In genomic region chr13:33696530-33696929, GRCh38 we compare ENCODE assay signal across 22 cellular contexts.
DNase-seq lines count a peak whose midpoint lies in the region; ATAC-seq and TF ChIP-seq lines count a peak whose summit lies in the region.
"Had no signal": no experiment of that assay in that cellular context is flagged by ENCODE, and none has a peak within 500 bp of the region (broad histone marks: within the 10 kb centered on the region; RNA-seq: fewer than 3 reads in every experiment).

No MANE protein-coding gene starts in this region.

- no peak for ATAC-seq in HG03045 (IDR thresholded peaks at IDR 0.05; ENCODE audit: unreplicated experiment)
- ATAC-seq: GM12878, GM23338, K562 had no signal

- H3K4ac ChIP-seq in mesenchymal stem cell (ENCODE audit: low read depth in 1 of 2, low read length in 2 of 2) = no peak overlapping the region

- POLR2A ChIA-PET in PC-9 (lab: Charles Lee; ENCODE audit: unreplicated experiment) = no interaction called here

- no peak overlapping the region for H2AK5ac ChIP-seq in mesenchymal stem cell (ENCODE audit: low read length, severe bottlenecking)

- H3F3A ChIP-seq in PC-9 (ENCODE audit: insufficient read depth, low read depth) = peaks cover 30% of the 10 kb centered on the region

- H3K4me3 Mint-ChIP-seq in activated T-helper 2 cell treated with anti-CD3 and anti-CD28 coated beads, Interferon-gamma antibody, Interleukin-2, Interleukin-4, amounts not matched to agents 10 μg/mL and 5 μg/mL and 100 μg/mL, durations not matched to agents 14 hours and 24 hours and 36 hours (ENCODE audit: low read depth) = no peak overlapping the region
- no peak overlapping the region for H3K4me3 Mint-ChIP-seq in osteocyte (ENCODE audit: unreplicated experiment)
- H3K4me3 Mint-ChIP-seq: CD4-positive, CD25-positive, alpha-beta regulatory T cell; GM23338 had no signal

- H3K23ac ChIP-seq in mesenchymal stem cell (ENCODE audit: low read length in 2 of 2) = no peak overlapping the region

- no peaks in the 10 kb centered on the region for H4K20me1 ChIP-seq in PC-9 (ENCODE audit: insufficient read depth)

- no peak overlapping the region for H4K91ac ChIP-seq in mesenchymal stem cell (ENCODE audit: low read length)

- H2AFZ ChIP-seq in PC-9 (no peak overlapping the region), mesenchymal stem cell (ENCODE audit: low read depth, low read length) (no peak overlapping the region)
- H2AFZ ChIP-seq: GM23338 had no signal

- H3K9me3 ChIP-seq in PC-9 (ENCODE audit: insufficient read depth, low read depth) (peaks cover 8% of the 10 kb centered on the region; the same call in 1 of the 2 replicates), BE2C (no peaks in the 10 kb centered on the region), mesenchymal stem cell (ENCODE audit: control insufficient read depth, low read length) (no peaks in the 10 kb centered on the region)
- H3K9me3 ChIP-seq: HAP-1, Peyer's patch had no signal

- no peaks in the 10 kb centered on the region for H3K9me3 Mint-ChIP-seq in activated T-helper 2 cell treated with anti-CD3 and anti-CD28 coated beads, Interferon-gamma antibody, Interleukin-2, Interleukin-4, amounts not matched to agents 10 μg/mL and 5 μg/mL and 100 μg/mL, durations not matched to agents 14 hours and 24 hours and 36 hours
- H3K9me3 Mint-ChIP-seq in osteocyte (ENCODE audit: unreplicated experiment) = no peaks in the 10 kb centered on the region

- WGBS in mesenchymal stem cell = 100% methylated on average over 1 of the region's 1 CpG

- peaks cover 39% of the 10 kb centered on the region for H3K4me1 ChIP-seq in PC-9 (replicated peaks; ENCODE audit: insufficient read depth)
- no peaks in the 10 kb centered on the region for H3K4me1 ChIP-seq in BE2C
- H3K4me1 ChIP-seq in mesenchymal stem cell (ENCODE audit: control insufficient read depth, insufficient read depth, low read depth, low read length) = peaks cover 3% of the 10 kb centered on the region
- H3K4me1 ChIP-seq: HAP-1, Peyer's patch had no signal

- H3K14ac ChIP-seq in mesenchymal stem cell (ENCODE audit: low read length in 2 of 2) = no peak overlapping the region

- H3K27ac ChIP-seq in PC-9 (peak overlapping the region; percentile 81; the same call in 1 of the 2 replicates), mesenchymal stem cell (ENCODE audit: low read length, poor library complexity, severe bottlenecking) (no peak overlapping the region)
- H3K27ac ChIP-seq: HL-60, Peyer's patch had no signal

- H3K4me1 Mint-ChIP-seq in activated T-helper 2 cell treated with anti-CD3 and anti-CD28 coated beads, Interferon-gamma antibody, Interleukin-2, Interleukin-4, amounts not matched to agents 10 μg/mL and 5 μg/mL and 100 μg/mL, durations not matched to agents 14 hours and 24 hours and 36 hours (ENCODE audit: low read depth) = peaks cover 8% of the 10 kb centered on the region
- peaks cover 24% of the 10 kb centered on the region for H3K4me1 Mint-ChIP-seq in osteocyte (ENCODE audit: unreplicated experiment)
- H3K4me1 Mint-ChIP-seq: CD4-positive, CD25-positive, alpha-beta regulatory T cell; GM23338 had no signal

- H3K4me3 ChIP-seq in PC-9 = no peak overlapping the region
- H3K4me3 ChIP-seq in BE2C (ENCODE audit: low read depth, low read length) = no peak overlapping the region
- no peak overlapping the region for H3K4me3 ChIP-seq in mesenchymal stem cell (ENCODE audit: insufficient read depth in 1 of 2, low read depth in 1 of 2, low read length in 2 of 2)
- H3K4me3 ChIP-seq: GM12878, GM23338, HAP-1, K562, Peyer's patch had no signal

- H2BK5ac ChIP-seq in mesenchymal stem cell (ENCODE audit: low read depth, low read length, poor library complexity, severe bottlenecking) = no peak overlapping the region

- no peak overlapping the region for H4K8ac ChIP-seq in mesenchymal stem cell (ENCODE audit: low read length)

- no peak overlapping the region for H2BK120ac ChIP-seq in mesenchymal stem cell (ENCODE audit: low read depth, low read length)

- DNase-seq in DMS53 (lab: John Stamatoyannopoulos, UW) (peak; percentile 36), DMS53 treated with DMSO at 0.1 percent for 48 hours (lab: John Stamatoyannopoulos, UW; ENCODE audit: unreplicated experiment) (no peak), PC-9 (no peak), osteocyte (ENCODE audit: extremely low spot score, unreplicated experiment) (no peak), BE2C (no peak), mesenchymal stem cell (no peak)
- DNase-seq in activated T-helper 2 cell treated with anti-CD3 and anti-CD28 coated beads, Interferon-gamma antibody, Interleukin-2, Interleukin-4, amounts not matched to agents 10 μg/mL and 5 μg/mL and 100 μg/mL, durations not matched to agents 14 hours and 24 hours and 36 hours (ENCODE audit: low spot score) = no peak
- DNase-seq: 8988T; CD4-positive, CD25-positive, alpha-beta regulatory T cell; DND-41; MM.1S; NCI-H1048; NCI-H1436; NCI-H187 treated with DMSO at 0.1 percent for 48 hours; NCI-H510A; Peyer's patch had no signal

- no peaks in the 10 kb centered on the region for H3K36me3 Mint-ChIP-seq in activated T-helper 2 cell treated with anti-CD3 and anti-CD28 coated beads, Interferon-gamma antibody, Interleukin-2, Interleukin-4, amounts not matched to agents 10 μg/mL and 5 μg/mL and 100 μg/mL, durations not matched to agents 14 hours and 24 hours and 36 hours (ENCODE audit: low read depth)
- H3K36me3 Mint-ChIP-seq in osteocyte (ENCODE audit: unreplicated experiment) = no peaks in the 10 kb centered on the region
- H3K36me3 Mint-ChIP-seq: CD4-positive, CD25-positive, alpha-beta regulatory T cell had no signal

- no peak overlapping the region for H3K9ac ChIP-seq in mesenchymal stem cell (ENCODE audit: low read length)

- no peaks in the 10 kb centered on the region for H3K79me2 ChIP-seq in PC-9 (ENCODE audit: low read depth)

- peak overlapping the region; percentile 5 for H3K27ac Mint-ChIP-seq in activated T-helper 2 cell treated with anti-CD3 and anti-CD28 coated beads, Interferon-gamma antibody, Interleukin-2, Interleukin-4, amounts not matched to agents 10 μg/mL and 5 μg/mL and 100 μg/mL, durations not matched to agents 14 hours and 24 hours and 36 hours
- peak overlapping the region; percentile 24 for H3K27ac Mint-ChIP-seq in osteocyte (ENCODE audit: unreplicated experiment)
- H3K27ac Mint-ChIP-seq: CD4-positive, CD25-positive, alpha-beta regulatory T cell; GM23338 had no signal

- no TSS peak for BruUV-seq in PC-9 (replicated peaks; lab: Mats Ljungman, UMichigan)

- no peak overlapping the region for H3K18ac ChIP-seq in mesenchymal stem cell (ENCODE audit: low read depth in 1 of 2, low read length in 2 of 2)

- no peak overlapping the region for H2BK15ac ChIP-seq in mesenchymal stem cell (ENCODE audit: low read depth, poor library complexity, severe bottlenecking)

- H3K27me3 ChIP-seq in PC-9 (ENCODE audit: insufficient read depth, low read depth) (no peaks in the 10 kb centered on the region), BE2C (no peaks in the 10 kb centered on the region), mesenchymal stem cell (ENCODE audit: control insufficient read depth in 1 of 2, insufficient read depth in 1 of 2, low read length in 2 of 2) (no peaks in the 10 kb centered on the region)
- H3K27me3 ChIP-seq: Peyer's patch had no signal

- no peaks in the 10 kb centered on the region for H3K79me1 ChIP-seq in mesenchymal stem cell (replicated peaks; ENCODE audit: low read length, poor library complexity, severe bottlenecking)

- H3K9me2 ChIP-seq in PC-9 (ENCODE audit: insufficient read depth) = no peaks in the 10 kb centered on the region; the same call in 1 of the 2 replicates

- H3K27me3 Mint-ChIP-seq in activated T-helper 2 cell treated with anti-CD3 and anti-CD28 coated beads, Interferon-gamma antibody, Interleukin-2, Interleukin-4, amounts not matched to agents 10 μg/mL and 5 μg/mL and 100 μg/mL, durations not matched to agents 14 hours and 24 hours and 36 hours (ENCODE audit: low read depth) = peaks cover 4% of the 10 kb centered on the region
- H3K27me3 Mint-ChIP-seq in osteocyte (ENCODE audit: unreplicated experiment) = no peaks in the 10 kb centered on the region
- H3K27me3 Mint-ChIP-seq: CD4-positive, CD25-positive, alpha-beta regulatory T cell had no signal

- CTCF ChIA-PET in PC-9 (lab: Charles Lee) = no interaction called here

- H2BK12ac ChIP-seq in mesenchymal stem cell (ENCODE audit: low read length in 2 of 2) = no peak overlapping the region

- H3K36me3 ChIP-seq in PC-9 (ENCODE audit: low read depth) (no peaks in the 10 kb centered on the region), BE2C (no peaks in the 10 kb centered on the region), mesenchymal stem cell (ENCODE audit: control insufficient read depth in 1 of 2, insufficient read depth in 2 of 2, low read depth in 1 of 2, low read length in 2 of 2) (no peaks in the 10 kb centered on the region)
- H3K36me3 ChIP-seq: HAP-1, Peyer's patch had no signal

- H3K4me2 ChIP-seq in PC-9 = peak overlapping the region; percentile 36
- no peak overlapping the region for H3K4me2 ChIP-seq in mesenchymal stem cell (ENCODE audit: low read length, poor library complexity, severe bottlenecking)
- H3K4me2 ChIP-seq: GM23338 had no signal

- no peak for TF ChIP-seq CTCF in PC-9 (conservative IDR thresholded peaks at IDR 0.05)
- no peak for TF ChIP-seq CTCF in osteocyte (IDR thresholded peaks at IDR 0.05)
- TF ChIP-seq CTCF in BE2C (IDR thresholded peaks at IDR 0.05; ENCODE audit: low read depth, low read length) = no peak

- intact Hi-C loops in PC-9 (cut with micrococcal nuclease; ENCODE audit: unreplicated experiment) = no loop called here
- intact Hi-C loops in activated T-helper 2 cell treated with anti-CD3 and anti-CD28 coated beads, Interferon-gamma antibody, Interleukin-2, Interleukin-4, amounts not matched to agents 10 μg/mL and 5 μg/mL and 100 μg/mL, durations not matched to agents 14 hours and 24 hours and 36 hours (cut with micrococcal nuclease) = no loop called here
